Comparison of ENCODE assay signal across 10 cellular contexts in genomic region chr3:30626443-30627181, GRCh38. TPM values are rescaled to one million over a fixed set of nuclear protein-coding genes. Genes with fewer than 3 reads are reported as not detected.
DNase-seq lines count a peak whose midpoint lies in the region; ATAC-seq and TF ChIP-seq lines count a peak whose summit lies in the region.
"Had no signal": no experiment of that assay in that cellular context is flagged by ENCODE, and none has a peak within 500 bp of the region (broad histone marks: within the 10 kb centered on the region; RNA-seq: fewer than 3 reads in every experiment).

No MANE protein-coding gene starts in this region.

- intact Hi-C loops in posterior cingulate gyrus (cut with DNase I): no loop called here

- H3K79me2 ChIP-seq in GM23338 (replicated peaks; ENCODE audit: insufficient read depth): peaks cover 90% of the 10 kb centered on the region

- no peak for TF ChIP-seq CTCF in GM23338 (conservative IDR thresholded peaks at IDR 0.05; ENCODE audit: low read depth in 2 of 2)

- H3K9me3 ChIP-seq in T-helper 17 cell (ENCODE audit: control insufficient read depth, low read length, poor library complexity, severe bottlenecking): no peaks in the 10 kb centered on the region

- H3K27ac ChIP-seq in GM23338 (ENCODE audit: low read depth) (peak overlapping the region; percentile 35; the same call in 1 of the 2 replicates), skin epidermis (peak overlapping the region in 17 of 21 experiments; percentile 1 to 84 (median 59))

- H4K20me1 ChIP-seq in GM23338 (replicated peaks; ENCODE audit: insufficient read depth): no peaks in the 10 kb centered on the region; the same call in 1 of the 2 replicates

- H3K4me1 Mint-ChIP-seq in GM23338 (peaks cover 33% of the 10 kb centered on the region), T-helper 17 cell (peaks cover 58% of the 10 kb centered on the region)

- no peak overlapping the region for H3K4me2 ChIP-seq in GM23338

- H3K4me3 Mint-ChIP-seq in GM23338: no peak overlapping the region
- peak overlapping the region; percentile 12 for H3K4me3 Mint-ChIP-seq in T-helper 17 cell
- H3K4me3 Mint-ChIP-seq: neural crest cell had no signal

- H3K27me3 Mint-ChIP-seq in GM23338 (ENCODE audit: insufficient read depth, low read depth, poor library complexity): no peaks in the 10 kb centered on the region
- no peaks in the 10 kb centered on the region for H3K27me3 Mint-ChIP-seq in T-helper 17 cell

- H3K36me3 ChIP-seq in GM23338 (ENCODE audit: insufficient read depth): no peaks in the 10 kb centered on the region

- H3K9me3 Mint-ChIP-seq in GM23338: no peaks in the 10 kb centered on the region
- H3K9me3 Mint-ChIP-seq: neural crest cell had no signal

- peaks cover 28% of the 10 kb centered on the region for H3K4me1 ChIP-seq in GM23338 (ENCODE audit: insufficient read depth)

- H3K27me3 ChIP-seq in GM23338 (ENCODE audit: insufficient read depth): no peaks in the 10 kb centered on the region

- no peaks in the 10 kb centered on the region; the same call in 1 of the 2 replicates for H3F3A ChIP-seq in GM23338 (replicated peaks; ENCODE audit: low read depth)

- no peak overlapping the region for H2AFZ ChIP-seq in GM23338

- no peaks in the 10 kb centered on the region for H3K9me2 ChIP-seq in GM23338 (ENCODE audit: insufficient read depth)

- ATAC-seq in GM23338 (no peak; the same call in 2 of the 3 replicates), T-helper 17 cell (no peak), GM19397 (IDR thresholded peaks at IDR 0.05; ENCODE audit: unreplicated experiment) (no peak), HG03571 (IDR thresholded peaks at IDR 0.05; ENCODE audit: unreplicated experiment) (no peak)

- H3K4me3 ChIP-seq in GM23338 (no peak overlapping the region), skin epidermis (no peak overlapping the region)

- DNase-seq in GM23338 (ENCODE audit: low spot score) (no peak), T-helper 17 cell (no peak), fibroblast of peridontal ligament (ENCODE audit: extremely low read depth) (peak; percentile 75), NCI-H748 treated with DMSO at 0.1 percent for 48 hours (lab: John Stamatoyannopoulos, UW) (no peak), posterior cingulate gyrus (no peak)
- DNase-seq: activated gamma-delta T cell had no signal

- peaks cover 23% of the 10 kb centered on the region; the same call in 2 of the 3 replicates for H3K36me3 Mint-ChIP-seq in GM23338 (ENCODE audit: low read depth)
- peaks cover 2% of the 10 kb centered on the region for H3K36me3 Mint-ChIP-seq in T-helper 17 cell (ENCODE audit: low read depth)

- H3K27ac Mint-ChIP-seq in GM23338 (no peak overlapping the region), T-helper 17 cell (peak overlapping the region; percentile 99)

TF ChIP-seq in GM23338, 12 proteins besides CTCF, POLR2A, EP300 and RAD21 (continues in another document):
- TF ChIP-seq EZH2 (IDR thresholded peaks at IDR 0.05; ENCODE audit: low read depth, unreplicated experiment): no peak
- TF ChIP-seq REST (IDR thresholded peaks at IDR 0.05; ENCODE audit: unreplicated experiment): no peak
- TF ChIP-seq POLR2AphosphoS5 (IDR thresholded peaks at IDR 0.05; ENCODE audit: low read depth): no peak
- TF ChIP-seq, protein P1, sequence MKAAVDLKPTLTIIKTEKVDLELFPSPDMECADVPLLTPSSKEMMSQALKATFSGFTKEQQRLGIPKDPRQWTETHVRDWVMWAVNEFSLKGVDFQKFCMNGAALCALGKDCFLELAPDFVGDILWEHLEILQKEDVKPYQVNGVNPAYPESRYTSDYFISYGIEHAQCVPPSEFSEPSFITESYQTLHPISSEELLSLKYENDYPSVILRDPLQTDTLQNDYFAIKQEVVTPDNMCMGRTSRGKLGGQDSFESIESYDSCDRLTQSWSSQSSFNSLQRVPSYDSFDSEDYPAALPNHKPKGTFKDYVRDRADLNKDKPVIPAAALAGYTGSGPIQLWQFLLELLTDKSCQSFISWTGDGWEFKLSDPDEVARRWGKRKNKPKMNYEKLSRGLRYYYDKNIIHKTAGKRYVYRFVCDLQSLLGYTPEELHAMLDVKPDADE (IDR thresholded peaks at IDR 0.05): no peak
- no peak for TF ChIP-seq ZNF331 (CRISPR knock-in tag; IDR thresholded peaks at IDR 0.05; ENCODE audit: low read depth)
- TF ChIP-seq EZH2phosphoT487 (IDR thresholded peaks at IDR 0.05; ENCODE audit: unreplicated experiment): no peak
- no peak for TF ChIP-seq NANOG (IDR thresholded peaks at IDR 0.05; ENCODE audit: borderline replicate concordance)
- no peak for TF ChIP-seq JUNB (IDR thresholded peaks at IDR 0.05; ENCODE audit: unreplicated experiment)
- TF ChIP-seq CREB1 (CRISPR knock-in tag; IDR thresholded peaks at IDR 0.05; ENCODE audit: low read depth): no peak

RNA-seq across cellular contexts. Expression of gene TGFBR2, which starts 20.2 kb away (rescaled TPM):
- total RNA-seq in GM23338 (2014; rRNA removed; shearing (Covaris generic)): 12.2 and 13.0 TPM in 2 replicates
- 3.7 and 4.7 TPM in 2 replicates for polyA plus RNA-seq in GM23338 (2016; fragmentation: Nextera tagmentation; extraction: Ambion mirVana)
- total RNA-seq in T-helper 17 cell: 10 to 100 TPM; 58.4 to 74.5 TPM
